Comparison of ENCODE assay signal across 1 cellular context in the genomic region with DNA sequence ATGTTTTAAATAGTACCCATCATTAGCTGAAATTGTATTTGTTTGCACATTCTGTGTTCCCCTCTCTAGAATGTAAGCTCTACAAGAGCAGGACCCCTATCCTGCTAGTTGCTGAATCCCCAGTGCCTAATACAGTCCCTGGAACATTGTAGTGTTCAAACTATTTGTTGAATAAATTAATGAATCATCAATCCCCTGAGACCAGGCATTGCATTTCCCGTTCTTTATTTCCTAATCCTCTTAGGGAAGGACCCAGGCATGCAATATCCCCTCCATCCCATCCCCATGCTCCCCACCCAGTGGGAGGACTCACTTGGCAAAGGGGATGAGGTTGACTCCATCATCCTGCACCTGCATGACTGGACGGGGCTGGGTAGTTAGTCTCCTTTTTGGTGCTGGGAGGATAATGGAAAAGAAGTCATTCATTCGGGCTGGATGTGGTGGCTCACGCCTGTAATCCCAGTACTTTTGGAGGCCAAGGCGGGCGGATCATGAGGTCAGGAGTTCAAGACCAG.
TF ChIP-seq lines count a peak whose summit lies in the region.

No MANE protein-coding gene starts in this region.

TF ChIP-seq in HepG2, 621 proteins besides CTCF, POLR2A, EP300 and RAD21:
- TF ChIP-seq ZNF263 (CRISPR knock-in tag; IDR thresholded peaks at IDR 0.05) = peak; percentile 68; the same call in 1 of the 2 replicates
- no peak for TF ChIP-seq ZNF709 (CRISPR knock-in tag; IDR thresholded peaks at IDR 0.05)
- no peak for TF ChIP-seq ZNF83 (CRISPR knock-in tag; IDR thresholded peaks at IDR 0.05; ENCODE audit: borderline replicate concordance)
